12 cellular contexts compared by ENCODE assay signal in genomic region chr19:48794291-48794690, GRCh38. TPM values are rescaled to one million over a fixed set of nuclear protein-coding genes. Genes with fewer than 3 reads are reported as not detected.
A peak's percentile ranks its signal among the peaks of the same experiment; 100 is the strongest.
DNase-seq lines count a peak whose midpoint lies in the region; ATAC-seq and TF ChIP-seq lines count a peak whose summit lies in the region.
"Had no signal": no experiment of that assay in that cellular context is flagged by ENCODE, and none has a peak within 500 bp of the region (broad histone marks: within the 10 kb centered on the region; RNA-seq: fewer than 3 reads in every experiment).

No MANE protein-coding gene starts in this region.

- no peaks in the 10 kb centered on the region for H3K36me3 ChIP-seq in BLaER1
- H3K36me3 ChIP-seq in HEK293 (ENCODE audit: control insufficient read depth in 2 of 2, insufficient read depth in 1 of 2, low read length in 2 of 2): peaks cover 0 to 6% of the 10 kb centered on the region in 2 experiments; a peak in 2 of 3 replicates

- H3K9me3 Mint-ChIP-seq in effector memory CD8-positive, alpha-beta T cell: no peaks in the 10 kb centered on the region
- no peaks in the 10 kb centered on the region for H3K9me3 Mint-ChIP-seq in osteocyte (ENCODE audit: unreplicated experiment)

- H3K36me3 Mint-ChIP-seq in effector memory CD8-positive, alpha-beta T cell (ENCODE audit: insufficient read depth): peaks cover 2% of the 10 kb centered on the region
- H3K36me3 Mint-ChIP-seq in osteocyte (ENCODE audit: unreplicated experiment): no peaks in the 10 kb centered on the region

- no peak for DNase-seq in effector memory CD8-positive, alpha-beta T cell
- DNase-seq in osteocyte (ENCODE audit: extremely low spot score, unreplicated experiment) (no peak), NCI-H82 (lab: John Stamatoyannopoulos, UW) (no peak), NCI-H2227 treated with DMSO at 0.1 percent for 48 hours (lab: John Stamatoyannopoulos, UW) (no peak), foreskin melanocyte (no peak)
- DNase-seq: central memory CD4-positive, alpha-beta T cell; foreskin keratinocyte; left ventricle myocardium superior; spleen had no signal

- H3K27me3 ChIP-seq in BLaER1: no peaks in the 10 kb centered on the region
- H3K27me3 ChIP-seq: foreskin keratinocyte, spleen had no signal

- peak overlapping the region; percentile 83 to 86 for H3K4me3 Mint-ChIP-seq in effector memory CD8-positive, alpha-beta T cell
- peak overlapping the region; percentile 95 for H3K4me3 Mint-ChIP-seq in osteocyte (ENCODE audit: unreplicated experiment)

- H3K4me1 ChIP-seq in BLaER1 (peaks cover 44% of the 10 kb centered on the region), HEK293 (ENCODE audit: control insufficient read depth, insufficient read depth, low read length) (no peaks in the 10 kb centered on the region)

- CTCF ChIA-PET in HEK293 (lab: Yijun Ruan, JAX): interaction anchor here (0.6 to 3.7 kb wide), 12 partner anchors 8 to 687 kb away, joined by 3 to 101 read pairs (median 6); partner anchors contain the start of gene HSD17B14

- no peak for TF ChIP-seq CTCF in HEK293 (tag by site-specific recombination; IDR thresholded peaks at IDR 0.05)
- no peak for TF ChIP-seq CTCF in osteocyte (IDR thresholded peaks at IDR 0.05)

- H3K9me3 ChIP-seq in BLaER1 (no peaks in the 10 kb centered on the region), HEK293 (ENCODE audit: control insufficient read depth, insufficient read depth, low read depth, low read length) (no peaks in the 10 kb centered on the region)
- H3K9me3 ChIP-seq: spleen had no signal

- POLR2A ChIA-PET in HEK293 (lab: Yijun Ruan, JAX): interaction anchor here (0.5 to 2.7 kb wide), 3 partner anchors 16 to 161 kb away, joined by 3 to 28 read pairs (median 3); partner anchors contain the start of gene BCAT2

- H3K27ac Mint-ChIP-seq in effector memory CD8-positive, alpha-beta T cell: peak overlapping the region in 1 of 2 donors; percentile 85
- H3K27ac Mint-ChIP-seq in osteocyte (ENCODE audit: unreplicated experiment): peak overlapping the region; percentile 97

- peak overlapping the region; percentile 92 for H3K4me2 ChIP-seq in BLaER1

- H3K4me3 ChIP-seq in BLaER1 (no peak overlapping the region), HEK293 (ENCODE audit: low read depth, low read length) (no peak overlapping the region)

- H3K27ac ChIP-seq in BLaER1: 0 out of 2 replicates have a peak overlapping the region, but pooled peaks have one; percentile 5
- H3K27ac ChIP-seq in HEK293 (ENCODE audit: extremely low read depth, low read depth, low read length): no peak overlapping the region

- H3K9ac ChIP-seq in BLaER1: peak overlapping the region; percentile 62

- H3K4me1 Mint-ChIP-seq in effector memory CD8-positive, alpha-beta T cell (ENCODE audit: low read depth in 2 of 2): peaks cover 5 to 9% of the 10 kb centered on the region in 2 donors
- H3K4me1 Mint-ChIP-seq in osteocyte (ENCODE audit: unreplicated experiment): peaks cover 27% of the 10 kb centered on the region

- H4K20me1 ChIP-seq in BLaER1: no peaks in the 10 kb centered on the region

- no peak for ATAC-seq in effector memory CD8-positive, alpha-beta T cell (replicated peaks)
- no peak for ATAC-seq in GM18520 (IDR thresholded peaks at IDR 0.05; ENCODE audit: unreplicated experiment)

- no peaks in the 10 kb centered on the region for H3K27me3 Mint-ChIP-seq in effector memory CD8-positive, alpha-beta T cell
- H3K27me3 Mint-ChIP-seq in osteocyte (ENCODE audit: unreplicated experiment): no peaks in the 10 kb centered on the region

TF ChIP-seq in HEK293, 187 proteins besides CTCF, POLR2A, EP300 and RAD21:
- peak; percentile 92 for TF ChIP-seq ZNF121 (tag by site-specific recombination; IDR thresholded peaks at IDR 0.05)
- no peak for TF ChIP-seq HOXA7 (CRISPR knock-in tag; IDR thresholded peaks at IDR 0.05; ENCODE audit: borderline replicate concordance)
TF ChIP-seq in HEK293: peak in this region for 1.

RNA-seq across cellular contexts. Expression of gene BCAT2, which starts 16.5 kb away (rescaled TPM):
- total RNA-seq in osteocyte: 48.5 and 50.5 TPM in 2 replicates

RNA-seq across cellular contexts. Expression of gene FGF21, which starts 39.0 kb away (rescaled TPM):
- not detected in 2 replicates for total RNA-seq in osteocyte
- total RNA-seq: foreskin keratinocyte, left ventricle myocardium superior, spleen had no signal

RNA-seq across cellular contexts. Expression of gene FUT1, which starts 41.9 kb away (rescaled TPM):
- 0.11 TPM in 1 of 2 replicates, not detected in the other for total RNA-seq in osteocyte

RNA-seq across cellular contexts. Expression of gene HSD17B14, which starts 42.0 kb away (rescaled TPM):
- 23.9 and 29.1 TPM in 2 replicates for total RNA-seq in osteocyte

RNA-seq across cellular contexts. Expression of gene IZUMO1, which starts 47.6 kb away (rescaled TPM):
- total RNA-seq in osteocyte: not detected in 2 replicates
